2 cellular contexts compared by ENCODE assay signal in genomic region chr7:130379551-130380120, GRCh38.
A peak's percentile ranks its signal among the peaks of the same experiment; 100 is the strongest.
TF ChIP-seq lines count a peak whose summit lies in the region.

No MANE protein-coding gene starts in this region.

TF ChIP-seq in SK-N-SH, 30 proteins besides CTCF, POLR2A, EP300 and RAD21:
- TF ChIP-seq CHD2 (IDR thresholded peaks at IDR 0.05; ENCODE audit: low read length, partially characterized antibody) = peak; percentile 28
- no peak for TF ChIP-seq MAX (IDR thresholded peaks at IDR 0.05; ENCODE audit: low read depth)

TF ChIP-seq in H1, 55 proteins besides CTCF, POLR2A, EP300 and RAD21:
- TF ChIP-seq CBX8 (IDR thresholded peaks at IDR 0.05; ENCODE audit: borderline replicate concordance, low read depth, low read length) (no peak), KDM1A (IDR thresholded peaks at IDR 0.05; ENCODE audit: borderline replicate concordance, low read length) (no peak)
